ENCODE assay signal across 1 cellular context in the genomic region with DNA sequence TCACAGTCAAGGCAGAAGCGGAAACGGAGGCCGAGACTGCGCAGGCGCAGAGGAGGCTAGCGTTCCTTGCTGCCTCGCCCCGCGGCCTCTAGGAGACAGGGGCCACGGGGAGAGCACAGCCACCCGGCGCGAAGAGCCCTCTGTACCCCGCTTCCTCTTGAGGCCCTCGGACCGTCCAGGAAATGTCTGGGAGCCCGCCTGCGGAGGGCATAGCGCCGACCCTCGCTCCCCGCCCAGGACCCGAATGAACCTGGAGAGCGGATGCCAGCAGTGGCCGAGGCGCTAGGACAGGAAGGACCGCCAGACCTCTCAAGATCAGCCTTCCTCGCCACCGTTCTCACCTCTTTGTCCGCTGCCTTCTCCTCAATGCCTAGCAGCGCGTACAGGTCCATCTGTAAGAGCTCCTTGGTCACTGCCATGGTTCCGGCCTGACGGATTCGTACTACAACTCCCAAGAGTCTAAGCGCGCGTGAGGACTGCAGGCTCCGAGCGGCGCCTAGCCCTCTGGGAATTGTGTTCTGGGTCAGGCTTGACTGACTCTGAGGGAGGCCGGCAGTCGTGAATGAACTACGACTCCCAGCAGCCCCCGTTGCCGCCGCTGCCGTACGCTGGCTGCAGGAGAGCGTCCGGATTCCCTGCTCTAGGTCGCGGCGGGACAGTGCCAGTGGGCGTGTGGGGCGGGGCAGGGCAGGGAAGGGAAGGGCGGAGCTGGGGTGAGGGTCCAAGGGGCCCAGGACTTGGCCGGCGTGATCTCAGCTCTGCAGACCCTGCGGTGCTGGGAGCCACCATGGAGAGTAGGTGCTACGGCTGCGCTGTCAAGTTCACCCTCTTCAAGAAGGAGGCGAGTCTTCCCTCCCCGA.
TF ChIP-seq lines count a peak whose summit lies in the region.

Gene DNAJC17 (minus strand): TSS at position 446 of the 860 bp plus-strand sequence. CDS start 27 bp downstream, at position 419.
Gene ZFYVE19 (plus strand): TSS at position 62 of the 860 bp plus-strand sequence. CDS start 501 bp downstream, at position 563.

TF ChIP-seq in GM23338, 12 proteins besides CTCF, POLR2A, EP300 and RAD21 (continued from another document):
- no peak for TF ChIP-seq REST (IDR thresholded peaks at IDR 0.05; ENCODE audit: unreplicated experiment)
- TF ChIP-seq STAT1 (IDR thresholded peaks at IDR 0.05; ENCODE audit: unreplicated experiment) = no peak
- peak; percentile 74 for TF ChIP-seq POLR2AphosphoS5 (IDR thresholded peaks at IDR 0.05; ENCODE audit: low read depth)
- TF ChIP-seq EZH2 (IDR thresholded peaks at IDR 0.05; ENCODE audit: low read depth, unreplicated experiment) = no peak
